28 cellular contexts compared by ENCODE assay signal in genomic region chr2:135168119-135168872, GRCh38.
DNase-seq lines count a peak whose midpoint lies in the region; ATAC-seq, FAIRE-seq and TF ChIP-seq lines count a peak whose summit lies in the region.
"Had no signal": no experiment of that assay in that cellular context is flagged by ENCODE, and none has a peak within 500 bp of the region (broad histone marks: within the 10 kb centered on the region; RNA-seq: fewer than 3 reads in every experiment).

No MANE protein-coding gene starts in this region.

- no peak for ATAC-seq in Panc1
- ATAC-seq in T-cell (replicated peaks in 1 of 4): no peak
- ATAC-seq: body of pancreas; left lobe of liver; naive thymus-derived CD4-positive, alpha-beta T cell had no signal

- TF ChIP-seq CTCF in Panc1 (IDR thresholded peaks at IDR 0.05) (0 out of 2 replicates have a peak, but pooled peaks have one; percentile 9), colonic mucosa (IDR thresholded peaks at IDR 0.05) (no peak), osteoblast (IDR thresholded peaks at IDR 0.05; ENCODE audit: extremely low read depth, low read depth, low read length) (peak; percentile 14), breast epithelium (IDR thresholded peaks at IDR 0.05) (no peak)

- no peak overlapping the region for H3K9ac ChIP-seq in colonic mucosa (ENCODE audit: low read depth in 2 of 2, low read length in 2 of 2)
- H3K9ac ChIP-seq: BLaER1 treated with 17β-estradiol and CSF1 and Interleukin-3, amounts not matched to agents 10 nM and 100 nM had no signal

- no peak overlapping the region for H3K4me3 ChIP-seq in Panc1 (ENCODE audit: low read depth in 2 of 2, low read length in 2 of 2)
- H3K4me3 ChIP-seq in colonic mucosa: no peak overlapping the region
- H3K4me3 ChIP-seq in osteoblast (ENCODE audit: insufficient read depth, low read length): no peak overlapping the region
- no peak overlapping the region for H3K4me3 ChIP-seq in breast epithelium
- H3K4me3 ChIP-seq: BLaER1 treated with 17β-estradiol and CSF1 and Interleukin-3, amounts not matched to agents 10 nM and 100 nM; body of pancreas; sigmoid colon; uterus had no signal

- CTCF ChIA-PET in Panc1 (lab: Charles Lee): interaction anchor here (0.7 kb wide), 1 partner anchor 440 kb away, joined by 3 read pairs; no protein-coding TSS in a partner anchor
- CTCF ChIA-PET in T-cell (lab: Charles Lee): no interaction called here

- H3K9me3 ChIP-seq in Panc1 (ENCODE audit: control insufficient read depth, insufficient read depth, low read depth, low read length): no peaks in the 10 kb centered on the region
- no peaks in the 10 kb centered on the region for H3K9me3 ChIP-seq in colonic mucosa
- H3K9me3 ChIP-seq in osteoblast (ENCODE audit: low read depth, low read length): no peaks in the 10 kb centered on the region
- no peaks in the 10 kb centered on the region for H3K9me3 ChIP-seq in breast epithelium
- H3K9me3 ChIP-seq: BLaER1 treated with 17β-estradiol and CSF1 and Interleukin-3, amounts not matched to agents 10 nM and 100 nM; body of pancreas; sigmoid colon; uterus had no signal

- H3K27ac Mint-ChIP-seq in activated naive CD8-positive, alpha-beta T cell: peak overlapping the region; percentile 46
- H3K27ac Mint-ChIP-seq in activated naive CD8-positive, alpha-beta T cell treated with anti-CD3 and anti-CD28 coated beads for 36 hours: no peak overlapping the region
- peak overlapping the region in 1 of 2 donors; percentile 30 for H3K27ac Mint-ChIP-seq in T-cell
- H3K27ac Mint-ChIP-seq: activated CD4-positive, alpha-beta memory T cell treated with anti-CD3 and anti-CD28 coated beads, Interleukin-2, amount 10 ng/mL, durations not matched to agents 7 days and 5 days; dendritic cell treated with granulocyte-macrophage colony-stimulating factor and Interleukin-4, amounts not matched to agents 40 ng/mL and 50 ng/mL, for 4 days had no signal

- H3K27ac ChIP-seq in Panc1 (ENCODE audit: low read length) (no peak overlapping the region), colonic mucosa (no peak overlapping the region), osteoblast (ENCODE audit: low read depth, low read length) (no peak overlapping the region), breast epithelium (no peak overlapping the region)
- H3K27ac ChIP-seq: BLaER1 treated with 17β-estradiol and CSF1 and Interleukin-3, amounts not matched to agents 10 nM and 100 nM; body of pancreas; sigmoid colon; uterus had no signal

- in situ Hi-C loops in Panc1 (cut with HindIII; ENCODE audit: low pct_unique_long_range_greater_than_20kb, low sequenced_read_pairs): no loop called here

- intact Hi-C loops in Panc1 (cut with micrococcal nuclease; ENCODE audit: unreplicated experiment) (loop anchor here (10.0 kb wide), 1 partner anchor 163 kb away; no protein-coding TSS in a partner anchor), colonic mucosa (cut with DNase I) (loop anchor here (10.0 kb wide), 1 partner anchor 607 kb away; no protein-coding TSS in a partner anchor), breast epithelium (cut with DNase I; ENCODE audit: low total_unique reads) (no loop called here)

- peaks cover 28% of the 10 kb centered on the region for H3K36me3 Mint-ChIP-seq in activated naive CD8-positive, alpha-beta T cell
- H3K36me3 Mint-ChIP-seq in activated naive CD8-positive, alpha-beta T cell treated with anti-CD3 and anti-CD28 coated beads for 36 hours: peaks cover 38% of the 10 kb centered on the region
- H3K36me3 Mint-ChIP-seq in T-cell: peaks cover 75% of the 10 kb centered on the region

- POLR2A ChIA-PET in Panc1 (lab: Charles Lee): no interaction called here
- POLR2A ChIA-PET in T-cell (lab: Charles Lee): interaction anchor here in 1 of 2 donors (0.6 kb wide), 1 partner anchor 518 kb away, joined by 3 read pairs; no protein-coding TSS in a partner anchor

- peaks cover 2% of the 10 kb centered on the region for H4K20me1 ChIP-seq in osteoblast (ENCODE audit: insufficient read depth, low read length)
- H4K20me1 ChIP-seq: BLaER1 treated with 17β-estradiol and CSF1 and Interleukin-3, amounts not matched to agents 10 nM and 100 nM had no signal

- no peaks in the 10 kb centered on the region for H3K4me1 ChIP-seq in Panc1 (ENCODE audit: control insufficient read depth, insufficient read depth, low read length)
- H3K4me1 ChIP-seq in colonic mucosa: no peaks in the 10 kb centered on the region
- peaks cover 9% of the 10 kb centered on the region for H3K4me1 ChIP-seq in osteoblast (ENCODE audit: insufficient read depth, low read length)
- H3K4me1 ChIP-seq in breast epithelium: no peaks in the 10 kb centered on the region
- H3K4me1 ChIP-seq: BLaER1 treated with 17β-estradiol and CSF1 and Interleukin-3, amounts not matched to agents 10 nM and 100 nM; sigmoid colon; uterus had no signal

- no peaks in the 10 kb centered on the region for H3K9me3 Mint-ChIP-seq in activated naive CD8-positive, alpha-beta T cell (ENCODE audit: low read depth)
- H3K9me3 Mint-ChIP-seq in activated naive CD8-positive, alpha-beta T cell treated with anti-CD3 and anti-CD28 coated beads for 36 hours: no peaks in the 10 kb centered on the region
- no peaks in the 10 kb centered on the region for H3K9me3 Mint-ChIP-seq in T-cell
- H3K9me3 Mint-ChIP-seq: activated CD4-positive, alpha-beta memory T cell treated with anti-CD3 and anti-CD28 coated beads, Interleukin-2, amount 10 ng/mL, durations not matched to agents 7 days and 5 days; dendritic cell treated with granulocyte-macrophage colony-stimulating factor and Interleukin-4, amounts not matched to agents 40 ng/mL and 50 ng/mL, for 4 days; IgD-negative memory B cell had no signal

- BruUV-seq in Panc1 (replicated peaks; lab: Mats Ljungman, UMichigan): no TSS peak

- H2AFZ ChIP-seq in osteoblast (ENCODE audit: low read length): no peak overlapping the region

- no peak for FAIRE-seq in GM12892 (lab: Jason Lieb, UNC)
- FAIRE-seq: endothelial cell of umbilical vein, H1 had no signal

- H3K36me3 ChIP-seq in Panc1 (ENCODE audit: control insufficient read depth, insufficient read depth, low read length): peaks cover 21% of the 10 kb centered on the region
- H3K36me3 ChIP-seq in colonic mucosa: no peaks in the 10 kb centered on the region
- H3K36me3 ChIP-seq in osteoblast (ENCODE audit: insufficient read depth, low read length): peaks cover 56% of the 10 kb centered on the region
- no peaks in the 10 kb centered on the region for H3K36me3 ChIP-seq in breast epithelium
- H3K36me3 ChIP-seq: uterus had no signal

- H3K4me3 Mint-ChIP-seq in activated naive CD8-positive, alpha-beta T cell: no peak overlapping the region
- no peak overlapping the region for H3K4me3 Mint-ChIP-seq in activated naive CD8-positive, alpha-beta T cell treated with anti-CD3 and anti-CD28 coated beads for 36 hours
- no peak overlapping the region for H3K4me3 Mint-ChIP-seq in T-cell
- H3K4me3 Mint-ChIP-seq: activated CD4-positive, alpha-beta memory T cell treated with anti-CD3 and anti-CD28 coated beads, Interleukin-2, amount 10 ng/mL, durations not matched to agents 7 days and 5 days; dendritic cell treated with granulocyte-macrophage colony-stimulating factor and Interleukin-4, amounts not matched to agents 40 ng/mL and 50 ng/mL, for 4 days; naive thymus-derived CD4-positive, alpha-beta T cell had no signal

- H3K27me3 Mint-ChIP-seq in activated naive CD8-positive, alpha-beta T cell: no peaks in the 10 kb centered on the region
- no peaks in the 10 kb centered on the region for H3K27me3 Mint-ChIP-seq in activated naive CD8-positive, alpha-beta T cell treated with anti-CD3 and anti-CD28 coated beads for 36 hours
- no peaks in the 10 kb centered on the region for H3K27me3 Mint-ChIP-seq in T-cell
- H3K27me3 Mint-ChIP-seq: activated CD4-positive, alpha-beta memory T cell treated with anti-CD3 and anti-CD28 coated beads, Interleukin-2, amount 10 ng/mL, durations not matched to agents 7 days and 5 days; dendritic cell treated with granulocyte-macrophage colony-stimulating factor and Interleukin-4, amounts not matched to agents 40 ng/mL and 50 ng/mL, for 4 days; IgD-negative memory B cell; naive thymus-derived CD4-positive, alpha-beta T cell had no signal

- no peak for TF ChIP-seq POLR2A in breast epithelium (IDR thresholded peaks at IDR 0.05)
- TF ChIP-seq POLR2A in GM12892 (IDR thresholded peaks at IDR 0.05; ENCODE audit: low read depth, low read length): no peak

- DNase-seq in activated naive CD8-positive, alpha-beta T cell treated with anti-CD3 and anti-CD28 coated beads for 36 hours: no peak
- DNase-seq in Panc1 (ENCODE audit: low read depth, low spot score) (no peak), colonic mucosa (peak; percentile 43), osteoblast (ENCODE audit: insufficient read length, low spot score, missing footprints) (no peak), T-cell (no peak), breast epithelium (ENCODE audit: low spot score in 2 of 2) (no peak), GM12892 (ENCODE audit: insufficient read length) (no peak)
- DNase-seq: activated CD4-positive, alpha-beta memory T cell treated with anti-CD3 and anti-CD28 coated beads, Interleukin-2, amount 10 ng/mL, durations not matched to agents 7 days and 5 days; activated CD4-positive, CD25-positive, alpha-beta regulatory T cell; activated naive CD4-positive, alpha-beta T cell treated with anti-CD3 and anti-CD28 coated beads, Interleukin-2, amount 50 U/mL, for 16 hours; activated T-cell treated with anti-CD3 and anti-CD28 coated beads, Interleukin-2, amount 50 U/mL, for 1 hour; body of pancreas; Calu3; mesendoderm; naive thymus-derived CD4-positive, alpha-beta T cell; NCI-H1436; NCI-H510A treated with DMSO at 0.1 percent for 48 hours; RPMI8226; sigmoid colon; T1000; uterus had no signal

- H3K4me1 Mint-ChIP-seq in activated naive CD8-positive, alpha-beta T cell (ENCODE audit: low read depth): peaks cover 23% of the 10 kb centered on the region
- H3K4me1 Mint-ChIP-seq in activated naive CD8-positive, alpha-beta T cell treated with anti-CD3 and anti-CD28 coated beads for 36 hours: peaks cover 17% of the 10 kb centered on the region
- H3K4me1 Mint-ChIP-seq in T-cell: peaks cover 5 to 8% (median 7%) of the 10 kb centered on the region in 3 donors
- H3K4me1 Mint-ChIP-seq: IgD-negative memory B cell had no signal

- no peaks in the 10 kb centered on the region for H3K79me2 ChIP-seq in osteoblast (ENCODE audit: insufficient read depth, low read length)

- H3K27me3 ChIP-seq in Panc1 (ENCODE audit: control insufficient read depth, insufficient read depth, low read length) (no peaks in the 10 kb centered on the region), colonic mucosa (no peaks in the 10 kb centered on the region), osteoblast (ENCODE audit: insufficient read depth, low read length) (no peaks in the 10 kb centered on the region), breast epithelium (no peaks in the 10 kb centered on the region)
- H3K27me3 ChIP-seq: BLaER1 treated with 17β-estradiol and CSF1 and Interleukin-3, amounts not matched to agents 10 nM and 100 nM; body of pancreas; sigmoid colon; uterus had no signal

- H3K4me2 ChIP-seq in osteoblast (ENCODE audit: insufficient read depth, low read length): no peak overlapping the region
- H3K4me2 ChIP-seq: BLaER1 treated with 17β-estradiol and CSF1 and Interleukin-3, amounts not matched to agents 10 nM and 100 nM had no signal

Comparison
In these comparisons a context has a peak if more than half of its experiments do, and no peak if none do; other contexts are left out.
1. CTCF ChIP-seq: peak in Panc1 (single experiment) and osteoblast (single experiment); none in colonic mucosa (single experiment) and breast epithelium (0 of 3).